Comparison of ENCODE assay signal across 8 cellular contexts in the genomic region with DNA sequence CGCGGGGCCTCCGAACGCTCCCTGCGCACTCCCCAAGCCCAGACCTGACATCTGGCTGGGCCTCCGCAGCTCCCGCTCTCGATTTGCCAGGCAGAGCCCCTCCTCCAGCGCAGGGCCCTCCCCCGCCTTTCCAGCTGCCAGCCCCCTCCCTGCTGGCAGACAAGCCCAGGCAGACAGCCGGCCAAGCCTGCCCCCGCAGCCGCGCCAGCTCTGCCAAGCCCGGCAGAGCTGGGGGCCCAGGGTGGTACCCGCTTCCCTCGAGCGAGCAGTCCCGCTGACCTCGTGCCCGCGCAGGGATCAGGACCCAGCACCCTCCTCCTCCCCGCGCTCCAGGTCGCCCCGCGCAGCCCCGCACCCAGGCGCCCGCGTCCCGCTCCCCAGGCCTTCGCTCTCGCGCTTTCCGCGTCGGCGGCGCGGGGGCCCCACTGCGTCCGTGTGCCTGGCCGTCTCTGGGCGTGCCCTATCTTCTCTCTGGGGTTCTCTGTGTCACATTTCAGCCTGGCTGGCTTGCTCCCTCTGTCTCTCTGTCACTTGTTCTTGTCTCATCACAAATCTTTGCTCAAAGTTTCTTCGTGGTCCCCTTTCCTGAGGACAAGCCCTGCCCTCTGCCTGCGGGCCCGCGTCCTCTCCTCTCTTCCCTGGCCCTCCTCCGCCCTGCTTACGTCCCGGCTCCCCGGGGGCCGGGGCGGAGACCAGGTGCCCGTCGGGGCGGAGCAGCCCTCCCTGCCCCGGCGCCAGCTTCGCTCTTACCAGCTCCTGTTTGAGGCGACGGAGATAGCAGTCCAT. TPM values are rescaled to one million over a fixed set of nuclear protein-coding genes. Genes with fewer than 3 reads are reported as not detected.
A peak's percentile ranks its signal among the peaks of the same experiment; 100 is the strongest.
DNase-seq lines count a peak whose midpoint lies in the region; ATAC-seq and TF ChIP-seq lines count a peak whose summit lies in the region.

No MANE protein-coding gene starts in this region.

- TF ChIP-seq CTCF in testis (IDR thresholded peaks at IDR 0.05) = no peak

- intact Hi-C loops in testis (cut with DNase I; ENCODE audit: low total_unique reads) = no loop called here

- H3K27me3 Mint-ChIP-seq in CD4-positive, CD25-positive, alpha-beta regulatory T cell = peaks cover 35% of the 10 kb centered on the region

- WGBS in testis, 2 donors = 0 to 1% methylated on average over 52 to 63 of the region's 63 CpGs

- H3K27ac ChIP-seq in CD4-positive, CD25-positive, alpha-beta regulatory T cell (ENCODE audit: insufficient read depth, low read length, poor library complexity, severe bottlenecking) = no peak overlapping the region
- H3K27ac ChIP-seq in mucosa of rectum (ENCODE audit: low read depth in 2 of 2, low read length in 2 of 2) (peak overlapping the region; percentile 70 to 86), testis (peak overlapping the region; percentile 82 to 90)

- no peaks in the 10 kb centered on the region for H3K9me3 ChIP-seq in CD4-positive, CD25-positive, alpha-beta regulatory T cell (ENCODE audit: control insufficient read depth in 2 of 2, low read length in 2 of 2)
- no peaks in the 10 kb centered on the region for H3K9me3 ChIP-seq in mucosa of rectum (ENCODE audit: control insufficient read depth in 2 of 2, low read length in 2 of 2)
- no peaks in the 10 kb centered on the region for H3K9me3 ChIP-seq in testis

- DNase-seq in CD4-positive, CD25-positive, alpha-beta regulatory T cell = peak in 2 of 3 donors; percentile 33 to 67
- DNase-seq in NCI-H510A (lab: John Stamatoyannopoulos, UW) = peak; percentile 67
- DNase-seq in activated T-cell treated with anti-CD3 and anti-CD28 coated beads for 24 hours (ENCODE audit: low read depth) = peak; percentile 11
- peak; percentile 81 for DNase-seq in testis

- peaks cover 25% of the 10 kb centered on the region for H3K27me3 ChIP-seq in CD4-positive, CD25-positive, alpha-beta regulatory T cell (ENCODE audit: control insufficient read depth, insufficient read depth, low read length)
- H3K27me3 ChIP-seq in mucosa of rectum (ENCODE audit: control insufficient read depth in 2 of 2, insufficient read depth in 2 of 2, low read length in 2 of 2) = peaks cover 8 to 12% of the 10 kb centered on the region in 2 donors
- no peaks in the 10 kb centered on the region for H3K27me3 ChIP-seq in testis

- H3K36me3 Mint-ChIP-seq in CD4-positive, CD25-positive, alpha-beta regulatory T cell = no peaks in the 10 kb centered on the region

- ATAC-seq in CD4-positive, CD25-positive, alpha-beta regulatory T cell (ENCODE audit: low read depth in 2 of 2) = peak; percentile 43 to 48
- ATAC-seq in GM19025 (IDR thresholded peaks at IDR 0.05; ENCODE audit: low read depth, unreplicated experiment) = peak; percentile 48
- peak; percentile 40 for ATAC-seq in HG03135 (IDR thresholded peaks at IDR 0.05; ENCODE audit: unreplicated experiment)
- peak; percentile 78 for ATAC-seq in esophagus mucosa

- peak overlapping the region; percentile 75 to 91 (median 90) for H3K4me3 Mint-ChIP-seq in CD4-positive, CD25-positive, alpha-beta regulatory T cell

- peaks cover 0 to 2% (median 0%) of the 10 kb centered on the region in 7 donors for H3K9me3 Mint-ChIP-seq in CD4-positive, CD25-positive, alpha-beta regulatory T cell

- peak overlapping the region; percentile 74 to 78 for H3K9ac ChIP-seq in mucosa of rectum (ENCODE audit: low read depth in 1 of 2, low read length in 2 of 2)

- peak overlapping the region in 1 of 3 donors; percentile 65 for H3K27ac Mint-ChIP-seq in CD4-positive, CD25-positive, alpha-beta regulatory T cell

- H3K4me1 Mint-ChIP-seq in CD4-positive, CD25-positive, alpha-beta regulatory T cell = peaks cover 0 to 25% (median 14%) of the 10 kb centered on the region in 4 donors

- H3K36me3 ChIP-seq in CD4-positive, CD25-positive, alpha-beta regulatory T cell (ENCODE audit: control insufficient read depth, insufficient read depth, low read length) = no peaks in the 10 kb centered on the region
- no peaks in the 10 kb centered on the region for H3K36me3 ChIP-seq in mucosa of rectum (ENCODE audit: control insufficient read depth in 2 of 2, insufficient read depth in 2 of 2, low read length in 2 of 2)
- no peaks in the 10 kb centered on the region for H3K36me3 ChIP-seq in testis (ENCODE audit: low read depth, missing control alignments)

- TF ChIP-seq POLR2A in testis (IDR thresholded peaks at IDR 0.05) = no peak

- peak overlapping the region; percentile 62 for H3K4me3 ChIP-seq in CD4-positive, CD25-positive, alpha-beta regulatory T cell (ENCODE audit: low read depth, low read length)
- H3K4me3 ChIP-seq in mucosa of rectum (ENCODE audit: low read length in 2 of 2) = peak overlapping the region; percentile 68 to 78
- peak overlapping the region; percentile 66 to 74 for H3K4me3 ChIP-seq in testis

- peaks cover 31% of the 10 kb centered on the region for H3K4me1 ChIP-seq in CD4-positive, CD25-positive, alpha-beta regulatory T cell (ENCODE audit: control insufficient read depth, insufficient read depth, low read length, poor library complexity, severe bottlenecking)
- peaks cover 16 to 22% of the 10 kb centered on the region in 2 donors for H3K4me1 ChIP-seq in mucosa of rectum (ENCODE audit: control insufficient read depth in 2 of 2, insufficient read depth in 2 of 2, low read length in 2 of 2)
- H3K4me1 ChIP-seq in testis = peaks cover 30% of the 10 kb centered on the region

RNA-seq across cellular contexts. Expression of a gene that starts 0.6 kb away (rescaled TPM):
- not detected for total RNA-seq in CD4-positive, CD25-positive, alpha-beta regulatory T cell
- under 1 TPM in 1 of 4 donors, not detected in 3; 0.31 TPM for polyA plus RNA-seq in CD4-positive, CD25-positive, alpha-beta regulatory T cell
- total RNA-seq in esophagus mucosa (2.7 TPM), testis (1 to 10 TPM; 6.7 to 8.5 TPM)
- 8.3 TPM for polyA plus RNA-seq in testis (ENCODE audit: insufficient read depth, low read depth, low replicate concordance)

RNA-seq across cellular contexts. Expression of a gene that starts 17.1 kb away (rescaled TPM):
- total RNA-seq in CD4-positive, CD25-positive, alpha-beta regulatory T cell = 16.0 TPM
- 10 to 100 TPM in 3 of 4 donors, 1 to 10 TPM in 1; 9.6 to 18.8 (median 14.8) TPM for polyA plus RNA-seq in CD4-positive, CD25-positive, alpha-beta regulatory T cell
- 6.1 TPM for total RNA-seq in esophagus mucosa
- total RNA-seq in testis = 100 to 1,000 TPM in 1 of 2 donors, 10 to 100 TPM in 1; 86.3 to 168 TPM
- polyA plus RNA-seq in testis (ENCODE audit: insufficient read depth, low read depth, low replicate concordance) = 148 TPM

Comparison
In these comparisons a context has a peak if more than half of its experiments do, and no peak if none do; other contexts are left out.
1. DNase-seq: peak in every context shown above with its lines; median percentile 81 in testis; 67 in NCI-H510A; 50 in CD4-positive, CD25-positive, alpha-beta regulatory T cell; 11 in activated T-cell treated with anti-CD3 and anti-CD28 coated beads for 24 hours.